Comparison of ENCODE assay signal across 2 cellular contexts in the genomic region with DNA sequence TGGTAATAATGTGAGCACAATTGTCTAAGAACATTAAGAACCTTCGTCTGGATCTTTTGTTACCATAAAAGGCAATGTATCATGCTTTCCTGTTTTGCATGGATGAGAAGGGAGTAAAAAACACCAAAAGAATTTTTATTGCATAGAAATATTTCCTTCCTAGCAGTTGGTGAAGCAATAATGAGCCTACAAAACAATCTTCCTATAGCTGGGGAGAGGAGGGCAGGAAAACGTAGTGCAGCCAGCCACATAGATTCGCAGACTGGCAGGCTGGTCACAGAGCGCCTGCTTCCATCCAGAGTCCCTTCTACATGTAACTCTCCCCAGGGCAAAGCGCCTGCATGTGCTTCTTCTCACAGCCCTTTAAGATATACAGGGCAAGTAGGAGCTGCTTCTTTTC.
TF ChIP-seq lines count a peak whose summit lies in the region.

No MANE protein-coding gene starts in this region.

TF ChIP-seq in GM23338, 12 proteins besides CTCF, POLR2A, EP300 and RAD21 (continued from another document):
- TF ChIP-seq, protein P1, sequence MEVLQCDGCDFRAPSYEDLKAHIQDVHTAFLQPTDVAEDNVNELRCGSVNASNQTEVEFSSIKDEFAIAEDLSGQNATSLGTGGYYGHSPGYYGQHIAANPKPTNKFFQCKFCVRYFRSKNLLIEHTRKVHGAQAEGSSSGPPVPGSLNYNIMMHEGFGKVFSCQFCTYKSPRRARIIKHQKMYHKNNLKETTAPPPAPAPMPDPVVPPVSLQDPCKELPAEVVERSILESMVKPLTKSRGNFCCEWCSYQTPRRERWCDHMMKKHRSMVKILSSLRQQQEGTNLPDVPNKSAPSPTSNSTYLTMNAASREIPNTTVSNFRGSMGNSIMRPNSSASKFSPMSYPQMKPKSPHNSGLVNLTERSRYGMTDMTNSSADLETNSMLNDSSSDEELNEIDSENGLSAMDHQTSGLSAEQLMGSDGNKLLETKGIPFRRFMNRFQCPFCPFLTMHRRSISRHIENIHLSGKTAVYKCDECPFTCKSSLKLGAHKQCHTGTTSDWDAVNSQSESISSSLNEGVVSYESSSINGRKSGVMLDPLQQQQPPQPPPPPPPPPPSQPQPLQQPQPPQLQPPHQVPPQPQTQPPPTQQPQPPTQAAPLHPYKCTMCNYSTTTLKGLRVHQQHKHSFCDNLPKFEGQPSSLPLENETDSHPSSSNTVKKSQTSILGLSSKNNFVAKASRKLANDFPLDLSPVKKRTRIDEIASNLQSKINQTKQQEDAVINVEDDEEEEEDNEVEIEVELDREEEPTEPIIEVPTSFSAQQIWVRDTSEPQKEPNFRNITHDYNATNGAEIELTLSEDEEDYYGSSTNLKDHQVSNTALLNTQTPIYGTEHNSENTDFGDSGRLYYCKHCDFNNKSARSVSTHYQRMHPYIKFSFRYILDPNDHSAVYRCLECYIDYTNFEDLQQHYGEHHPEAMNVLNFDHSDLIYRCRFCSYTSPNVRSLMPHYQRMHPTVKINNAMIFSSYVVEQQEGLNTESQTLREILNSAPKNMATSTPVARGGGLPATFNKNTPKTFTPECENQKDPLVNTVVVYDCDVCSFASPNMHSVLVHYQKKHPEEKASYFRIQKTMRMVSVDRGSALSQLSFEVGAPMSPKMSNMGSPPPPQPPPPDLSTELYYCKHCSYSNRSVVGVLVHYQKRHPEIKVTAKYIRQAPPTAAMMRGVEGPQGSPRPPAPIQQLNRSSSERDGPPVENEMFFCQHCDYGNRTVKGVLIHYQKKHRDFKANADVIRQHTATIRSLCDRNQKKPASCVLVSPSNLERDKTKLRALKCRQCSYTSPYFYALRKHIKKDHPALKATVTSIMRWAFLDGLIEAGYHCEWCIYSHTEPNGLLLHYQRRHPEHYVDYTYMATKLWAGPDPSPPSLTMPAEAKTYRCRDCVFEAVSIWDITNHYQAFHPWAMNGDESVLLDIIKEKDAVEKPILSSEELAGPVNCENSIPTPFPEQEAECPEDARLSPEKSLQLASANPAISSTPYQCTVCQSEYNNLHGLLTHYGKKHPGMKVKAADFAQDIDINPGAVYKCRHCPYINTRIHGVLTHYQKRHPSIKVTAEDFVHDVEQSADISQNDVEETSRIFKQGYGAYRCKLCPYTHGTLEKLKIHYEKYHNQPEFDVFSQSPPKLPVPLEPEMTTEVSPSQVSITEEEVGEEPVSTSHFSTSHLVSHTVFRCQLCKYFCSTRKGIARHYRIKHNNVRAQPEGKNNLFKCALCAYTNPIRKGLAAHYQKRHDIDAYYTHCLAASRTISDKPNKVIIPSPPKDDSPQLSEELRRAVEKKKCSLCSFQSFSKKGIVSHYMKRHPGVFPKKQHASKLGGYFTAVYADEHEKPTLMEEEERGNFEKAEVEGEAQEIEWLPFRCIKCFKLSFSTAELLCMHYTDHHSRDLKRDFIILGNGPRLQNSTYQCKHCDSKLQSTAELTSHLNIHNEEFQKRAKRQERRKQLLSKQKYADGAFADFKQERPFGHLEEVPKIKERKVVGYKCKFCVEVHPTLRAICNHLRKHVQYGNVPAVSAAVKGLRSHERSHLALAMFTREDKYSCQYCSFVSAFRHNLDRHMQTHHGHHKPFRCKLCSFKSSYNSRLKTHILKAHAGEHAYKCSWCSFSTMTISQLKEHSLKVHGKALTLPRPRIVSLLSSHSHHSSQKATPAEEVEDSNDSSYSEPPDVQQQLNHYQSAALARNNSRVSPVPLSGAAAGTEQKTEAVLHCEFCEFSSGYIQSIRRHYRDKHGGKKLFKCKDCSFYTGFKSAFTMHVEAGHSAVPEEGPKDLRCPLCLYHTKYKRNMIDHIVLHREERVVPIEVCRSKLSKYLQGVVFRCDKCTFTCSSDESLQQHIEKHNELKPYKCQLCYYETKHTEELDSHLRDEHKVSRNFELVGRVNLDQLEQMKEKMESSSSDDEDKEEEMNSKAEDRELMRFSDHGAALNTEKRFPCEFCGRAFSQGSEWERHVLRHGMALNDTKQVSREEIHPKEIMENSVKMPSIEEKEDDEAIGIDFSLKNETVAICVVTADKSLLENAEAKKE (CRISPR knock-in tag; IDR thresholded peaks at IDR 0.05), result no peak
- TF ChIP-seq JUNB (IDR thresholded peaks at IDR 0.05; ENCODE audit: unreplicated experiment), result no peak
- TF ChIP-seq NANOG (IDR thresholded peaks at IDR 0.05; ENCODE audit: borderline replicate concordance), result no peak
- TF ChIP-seq, protein P2, sequence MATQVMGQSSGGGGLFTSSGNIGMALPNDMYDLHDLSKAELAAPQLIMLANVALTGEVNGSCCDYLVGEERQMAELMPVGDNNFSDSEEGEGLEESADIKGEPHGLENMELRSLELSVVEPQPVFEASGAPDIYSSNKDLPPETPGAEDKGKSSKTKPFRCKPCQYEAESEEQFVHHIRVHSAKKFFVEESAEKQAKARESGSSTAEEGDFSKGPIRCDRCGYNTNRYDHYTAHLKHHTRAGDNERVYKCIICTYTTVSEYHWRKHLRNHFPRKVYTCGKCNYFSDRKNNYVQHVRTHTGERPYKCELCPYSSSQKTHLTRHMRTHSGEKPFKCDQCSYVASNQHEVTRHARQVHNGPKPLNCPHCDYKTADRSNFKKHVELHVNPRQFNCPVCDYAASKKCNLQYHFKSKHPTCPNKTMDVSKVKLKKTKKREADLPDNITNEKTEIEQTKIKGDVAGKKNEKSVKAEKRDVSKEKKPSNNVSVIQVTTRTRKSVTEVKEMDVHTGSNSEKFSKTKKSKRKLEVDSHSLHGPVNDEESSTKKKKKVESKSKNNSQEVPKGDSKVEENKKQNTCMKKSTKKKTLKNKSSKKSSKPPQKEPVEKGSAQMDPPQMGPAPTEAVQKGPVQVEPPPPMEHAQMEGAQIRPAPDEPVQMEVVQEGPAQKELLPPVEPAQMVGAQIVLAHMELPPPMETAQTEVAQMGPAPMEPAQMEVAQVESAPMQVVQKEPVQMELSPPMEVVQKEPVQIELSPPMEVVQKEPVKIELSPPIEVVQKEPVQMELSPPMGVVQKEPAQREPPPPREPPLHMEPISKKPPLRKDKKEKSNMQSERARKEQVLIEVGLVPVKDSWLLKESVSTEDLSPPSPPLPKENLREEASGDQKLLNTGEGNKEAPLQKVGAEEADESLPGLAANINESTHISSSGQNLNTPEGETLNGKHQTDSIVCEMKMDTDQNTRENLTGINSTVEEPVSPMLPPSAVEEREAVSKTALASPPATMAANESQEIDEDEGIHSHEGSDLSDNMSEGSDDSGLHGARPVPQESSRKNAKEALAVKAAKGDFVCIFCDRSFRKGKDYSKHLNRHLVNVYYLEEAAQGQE (IDR thresholded peaks at IDR 0.05; ENCODE audit: unreplicated experiment), result no peak
- TF ChIP-seq STAT1 (IDR thresholded peaks at IDR 0.05; ENCODE audit: unreplicated experiment), result no peak
- TF ChIP-seq CREB1 (CRISPR knock-in tag; IDR thresholded peaks at IDR 0.05; ENCODE audit: low read depth), result no peak
- TF ChIP-seq ZNF114 (CRISPR knock-in tag; IDR thresholded peaks at IDR 0.05), result no peak
- TF ChIP-seq ZNF331 (CRISPR knock-in tag; IDR thresholded peaks at IDR 0.05; ENCODE audit: low read depth), result no peak
- TF ChIP-seq EZH2phosphoT487 (IDR thresholded peaks at IDR 0.05; ENCODE audit: unreplicated experiment), result no peak

TF ChIP-seq in WTC11, 78 proteins besides CTCF, POLR2A, EP300 and RAD21:
- TF ChIP-seq, protein P3, sequence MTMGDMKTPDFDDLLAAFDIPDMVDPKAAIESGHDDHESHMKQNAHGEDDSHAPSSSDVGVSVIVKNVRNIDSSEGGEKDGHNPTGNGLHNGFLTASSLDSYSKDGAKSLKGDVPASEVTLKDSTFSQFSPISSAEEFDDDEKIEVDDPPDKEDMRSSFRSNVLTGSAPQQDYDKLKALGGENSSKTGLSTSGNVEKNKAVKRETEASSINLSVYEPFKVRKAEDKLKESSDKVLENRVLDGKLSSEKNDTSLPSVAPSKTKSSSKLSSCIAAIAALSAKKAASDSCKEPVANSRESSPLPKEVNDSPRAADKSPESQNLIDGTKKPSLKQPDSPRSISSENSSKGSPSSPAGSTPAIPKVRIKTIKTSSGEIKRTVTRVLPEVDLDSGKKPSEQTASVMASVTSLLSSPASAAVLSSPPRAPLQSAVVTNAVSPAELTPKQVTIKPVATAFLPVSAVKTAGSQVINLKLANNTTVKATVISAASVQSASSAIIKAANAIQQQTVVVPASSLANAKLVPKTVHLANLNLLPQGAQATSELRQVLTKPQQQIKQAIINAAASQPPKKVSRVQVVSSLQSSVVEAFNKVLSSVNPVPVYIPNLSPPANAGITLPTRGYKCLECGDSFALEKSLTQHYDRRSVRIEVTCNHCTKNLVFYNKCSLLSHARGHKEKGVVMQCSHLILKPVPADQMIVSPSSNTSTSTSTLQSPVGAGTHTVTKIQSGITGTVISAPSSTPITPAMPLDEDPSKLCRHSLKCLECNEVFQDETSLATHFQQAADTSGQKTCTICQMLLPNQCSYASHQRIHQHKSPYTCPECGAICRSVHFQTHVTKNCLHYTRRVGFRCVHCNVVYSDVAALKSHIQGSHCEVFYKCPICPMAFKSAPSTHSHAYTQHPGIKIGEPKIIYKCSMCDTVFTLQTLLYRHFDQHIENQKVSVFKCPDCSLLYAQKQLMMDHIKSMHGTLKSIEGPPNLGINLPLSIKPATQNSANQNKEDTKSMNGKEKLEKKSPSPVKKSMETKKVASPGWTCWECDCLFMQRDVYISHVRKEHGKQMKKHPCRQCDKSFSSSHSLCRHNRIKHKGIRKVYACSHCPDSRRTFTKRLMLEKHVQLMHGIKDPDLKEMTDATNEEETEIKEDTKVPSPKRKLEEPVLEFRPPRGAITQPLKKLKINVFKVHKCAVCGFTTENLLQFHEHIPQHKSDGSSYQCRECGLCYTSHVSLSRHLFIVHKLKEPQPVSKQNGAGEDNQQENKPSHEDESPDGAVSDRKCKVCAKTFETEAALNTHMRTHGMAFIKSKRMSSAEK (CRISPR knock-in tag; IDR thresholded peaks at IDR 0.05; ENCODE audit: borderline replicate concordance), result no peak
- TF ChIP-seq, protein P4, sequence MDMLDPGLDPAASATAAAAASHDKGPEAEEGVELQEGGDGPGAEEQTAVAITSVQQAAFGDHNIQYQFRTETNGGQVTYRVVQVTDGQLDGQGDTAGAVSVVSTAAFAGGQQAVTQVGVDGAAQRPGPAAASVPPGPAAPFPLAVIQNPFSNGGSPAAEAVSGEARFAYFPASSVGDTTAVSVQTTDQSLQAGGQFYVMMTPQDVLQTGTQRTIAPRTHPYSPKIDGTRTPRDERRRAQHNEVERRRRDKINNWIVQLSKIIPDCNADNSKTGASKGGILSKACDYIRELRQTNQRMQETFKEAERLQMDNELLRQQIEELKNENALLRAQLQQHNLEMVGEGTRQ (CRISPR knock-in tag; IDR thresholded peaks at IDR 0.05), result no peak
- TF ChIP-seq CREB1 (CRISPR knock-in tag; IDR thresholded peaks at IDR 0.05), result no peak
- TF ChIP-seq, protein P5, sequence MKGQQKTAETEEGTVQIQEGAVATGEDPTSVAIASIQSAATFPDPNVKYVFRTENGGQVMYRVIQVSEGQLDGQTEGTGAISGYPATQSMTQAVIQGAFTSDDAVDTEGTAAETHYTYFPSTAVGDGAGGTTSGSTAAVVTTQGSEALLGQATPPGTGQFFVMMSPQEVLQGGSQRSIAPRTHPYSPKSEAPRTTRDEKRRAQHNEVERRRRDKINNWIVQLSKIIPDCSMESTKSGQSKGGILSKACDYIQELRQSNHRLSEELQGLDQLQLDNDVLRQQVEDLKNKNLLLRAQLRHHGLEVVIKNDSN (CRISPR knock-in tag; IDR thresholded peaks at IDR 0.05), result no peak
- TF ChIP-seq SOX15 (CRISPR knock-in tag; IDR thresholded peaks at IDR 0.05), result no peak
- no peak for TF ChIP-seq OVOL2 (CRISPR knock-in tag; IDR thresholded peaks at IDR 0.05; ENCODE audit: borderline replicate concordance)
